Comparison of ENCODE assay signal across 2 cellular contexts in the genomic region with DNA sequence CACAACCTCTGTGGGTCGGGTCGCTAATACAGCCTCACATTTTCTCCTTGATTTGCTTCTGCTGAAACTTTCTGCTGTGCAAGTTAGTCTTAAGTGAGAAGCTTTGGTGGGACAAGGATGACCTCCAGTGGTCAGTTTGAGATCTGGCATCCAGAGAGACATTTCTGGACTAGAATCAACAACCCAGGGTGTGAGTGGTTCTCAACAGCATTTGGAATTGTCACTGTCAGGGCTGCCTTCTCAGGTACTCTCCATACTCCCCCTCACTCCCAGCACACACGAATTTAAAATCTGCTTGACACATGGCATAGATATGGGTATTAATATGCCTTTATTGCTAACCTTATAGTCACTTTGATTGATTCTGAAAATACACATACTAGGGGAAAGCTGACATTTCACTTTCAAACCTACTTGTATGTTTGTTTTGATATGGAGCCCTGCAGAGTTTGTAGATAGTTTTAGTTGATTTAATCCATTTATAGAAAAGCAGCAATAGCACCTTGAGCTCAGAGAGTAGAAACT.
TF ChIP-seq lines count a peak whose summit lies in the region.

No MANE protein-coding gene starts in this region.

TF ChIP-seq in GM23338, 12 proteins besides CTCF, POLR2A, EP300 and RAD21 (continued from another document):
- TF ChIP-seq, protein P1, sequence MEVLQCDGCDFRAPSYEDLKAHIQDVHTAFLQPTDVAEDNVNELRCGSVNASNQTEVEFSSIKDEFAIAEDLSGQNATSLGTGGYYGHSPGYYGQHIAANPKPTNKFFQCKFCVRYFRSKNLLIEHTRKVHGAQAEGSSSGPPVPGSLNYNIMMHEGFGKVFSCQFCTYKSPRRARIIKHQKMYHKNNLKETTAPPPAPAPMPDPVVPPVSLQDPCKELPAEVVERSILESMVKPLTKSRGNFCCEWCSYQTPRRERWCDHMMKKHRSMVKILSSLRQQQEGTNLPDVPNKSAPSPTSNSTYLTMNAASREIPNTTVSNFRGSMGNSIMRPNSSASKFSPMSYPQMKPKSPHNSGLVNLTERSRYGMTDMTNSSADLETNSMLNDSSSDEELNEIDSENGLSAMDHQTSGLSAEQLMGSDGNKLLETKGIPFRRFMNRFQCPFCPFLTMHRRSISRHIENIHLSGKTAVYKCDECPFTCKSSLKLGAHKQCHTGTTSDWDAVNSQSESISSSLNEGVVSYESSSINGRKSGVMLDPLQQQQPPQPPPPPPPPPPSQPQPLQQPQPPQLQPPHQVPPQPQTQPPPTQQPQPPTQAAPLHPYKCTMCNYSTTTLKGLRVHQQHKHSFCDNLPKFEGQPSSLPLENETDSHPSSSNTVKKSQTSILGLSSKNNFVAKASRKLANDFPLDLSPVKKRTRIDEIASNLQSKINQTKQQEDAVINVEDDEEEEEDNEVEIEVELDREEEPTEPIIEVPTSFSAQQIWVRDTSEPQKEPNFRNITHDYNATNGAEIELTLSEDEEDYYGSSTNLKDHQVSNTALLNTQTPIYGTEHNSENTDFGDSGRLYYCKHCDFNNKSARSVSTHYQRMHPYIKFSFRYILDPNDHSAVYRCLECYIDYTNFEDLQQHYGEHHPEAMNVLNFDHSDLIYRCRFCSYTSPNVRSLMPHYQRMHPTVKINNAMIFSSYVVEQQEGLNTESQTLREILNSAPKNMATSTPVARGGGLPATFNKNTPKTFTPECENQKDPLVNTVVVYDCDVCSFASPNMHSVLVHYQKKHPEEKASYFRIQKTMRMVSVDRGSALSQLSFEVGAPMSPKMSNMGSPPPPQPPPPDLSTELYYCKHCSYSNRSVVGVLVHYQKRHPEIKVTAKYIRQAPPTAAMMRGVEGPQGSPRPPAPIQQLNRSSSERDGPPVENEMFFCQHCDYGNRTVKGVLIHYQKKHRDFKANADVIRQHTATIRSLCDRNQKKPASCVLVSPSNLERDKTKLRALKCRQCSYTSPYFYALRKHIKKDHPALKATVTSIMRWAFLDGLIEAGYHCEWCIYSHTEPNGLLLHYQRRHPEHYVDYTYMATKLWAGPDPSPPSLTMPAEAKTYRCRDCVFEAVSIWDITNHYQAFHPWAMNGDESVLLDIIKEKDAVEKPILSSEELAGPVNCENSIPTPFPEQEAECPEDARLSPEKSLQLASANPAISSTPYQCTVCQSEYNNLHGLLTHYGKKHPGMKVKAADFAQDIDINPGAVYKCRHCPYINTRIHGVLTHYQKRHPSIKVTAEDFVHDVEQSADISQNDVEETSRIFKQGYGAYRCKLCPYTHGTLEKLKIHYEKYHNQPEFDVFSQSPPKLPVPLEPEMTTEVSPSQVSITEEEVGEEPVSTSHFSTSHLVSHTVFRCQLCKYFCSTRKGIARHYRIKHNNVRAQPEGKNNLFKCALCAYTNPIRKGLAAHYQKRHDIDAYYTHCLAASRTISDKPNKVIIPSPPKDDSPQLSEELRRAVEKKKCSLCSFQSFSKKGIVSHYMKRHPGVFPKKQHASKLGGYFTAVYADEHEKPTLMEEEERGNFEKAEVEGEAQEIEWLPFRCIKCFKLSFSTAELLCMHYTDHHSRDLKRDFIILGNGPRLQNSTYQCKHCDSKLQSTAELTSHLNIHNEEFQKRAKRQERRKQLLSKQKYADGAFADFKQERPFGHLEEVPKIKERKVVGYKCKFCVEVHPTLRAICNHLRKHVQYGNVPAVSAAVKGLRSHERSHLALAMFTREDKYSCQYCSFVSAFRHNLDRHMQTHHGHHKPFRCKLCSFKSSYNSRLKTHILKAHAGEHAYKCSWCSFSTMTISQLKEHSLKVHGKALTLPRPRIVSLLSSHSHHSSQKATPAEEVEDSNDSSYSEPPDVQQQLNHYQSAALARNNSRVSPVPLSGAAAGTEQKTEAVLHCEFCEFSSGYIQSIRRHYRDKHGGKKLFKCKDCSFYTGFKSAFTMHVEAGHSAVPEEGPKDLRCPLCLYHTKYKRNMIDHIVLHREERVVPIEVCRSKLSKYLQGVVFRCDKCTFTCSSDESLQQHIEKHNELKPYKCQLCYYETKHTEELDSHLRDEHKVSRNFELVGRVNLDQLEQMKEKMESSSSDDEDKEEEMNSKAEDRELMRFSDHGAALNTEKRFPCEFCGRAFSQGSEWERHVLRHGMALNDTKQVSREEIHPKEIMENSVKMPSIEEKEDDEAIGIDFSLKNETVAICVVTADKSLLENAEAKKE (CRISPR knock-in tag; IDR thresholded peaks at IDR 0.05): no peak
- TF ChIP-seq CREB1 (CRISPR knock-in tag; IDR thresholded peaks at IDR 0.05; ENCODE audit: low read depth) (no peak), EZH2 (IDR thresholded peaks at IDR 0.05; ENCODE audit: low read depth, unreplicated experiment) (no peak), POLR2AphosphoS5 (IDR thresholded peaks at IDR 0.05; ENCODE audit: low read depth) (no peak)
- TF ChIP-seq, protein P2, sequence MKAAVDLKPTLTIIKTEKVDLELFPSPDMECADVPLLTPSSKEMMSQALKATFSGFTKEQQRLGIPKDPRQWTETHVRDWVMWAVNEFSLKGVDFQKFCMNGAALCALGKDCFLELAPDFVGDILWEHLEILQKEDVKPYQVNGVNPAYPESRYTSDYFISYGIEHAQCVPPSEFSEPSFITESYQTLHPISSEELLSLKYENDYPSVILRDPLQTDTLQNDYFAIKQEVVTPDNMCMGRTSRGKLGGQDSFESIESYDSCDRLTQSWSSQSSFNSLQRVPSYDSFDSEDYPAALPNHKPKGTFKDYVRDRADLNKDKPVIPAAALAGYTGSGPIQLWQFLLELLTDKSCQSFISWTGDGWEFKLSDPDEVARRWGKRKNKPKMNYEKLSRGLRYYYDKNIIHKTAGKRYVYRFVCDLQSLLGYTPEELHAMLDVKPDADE (IDR thresholded peaks at IDR 0.05): no peak
- TF ChIP-seq, protein P3, sequence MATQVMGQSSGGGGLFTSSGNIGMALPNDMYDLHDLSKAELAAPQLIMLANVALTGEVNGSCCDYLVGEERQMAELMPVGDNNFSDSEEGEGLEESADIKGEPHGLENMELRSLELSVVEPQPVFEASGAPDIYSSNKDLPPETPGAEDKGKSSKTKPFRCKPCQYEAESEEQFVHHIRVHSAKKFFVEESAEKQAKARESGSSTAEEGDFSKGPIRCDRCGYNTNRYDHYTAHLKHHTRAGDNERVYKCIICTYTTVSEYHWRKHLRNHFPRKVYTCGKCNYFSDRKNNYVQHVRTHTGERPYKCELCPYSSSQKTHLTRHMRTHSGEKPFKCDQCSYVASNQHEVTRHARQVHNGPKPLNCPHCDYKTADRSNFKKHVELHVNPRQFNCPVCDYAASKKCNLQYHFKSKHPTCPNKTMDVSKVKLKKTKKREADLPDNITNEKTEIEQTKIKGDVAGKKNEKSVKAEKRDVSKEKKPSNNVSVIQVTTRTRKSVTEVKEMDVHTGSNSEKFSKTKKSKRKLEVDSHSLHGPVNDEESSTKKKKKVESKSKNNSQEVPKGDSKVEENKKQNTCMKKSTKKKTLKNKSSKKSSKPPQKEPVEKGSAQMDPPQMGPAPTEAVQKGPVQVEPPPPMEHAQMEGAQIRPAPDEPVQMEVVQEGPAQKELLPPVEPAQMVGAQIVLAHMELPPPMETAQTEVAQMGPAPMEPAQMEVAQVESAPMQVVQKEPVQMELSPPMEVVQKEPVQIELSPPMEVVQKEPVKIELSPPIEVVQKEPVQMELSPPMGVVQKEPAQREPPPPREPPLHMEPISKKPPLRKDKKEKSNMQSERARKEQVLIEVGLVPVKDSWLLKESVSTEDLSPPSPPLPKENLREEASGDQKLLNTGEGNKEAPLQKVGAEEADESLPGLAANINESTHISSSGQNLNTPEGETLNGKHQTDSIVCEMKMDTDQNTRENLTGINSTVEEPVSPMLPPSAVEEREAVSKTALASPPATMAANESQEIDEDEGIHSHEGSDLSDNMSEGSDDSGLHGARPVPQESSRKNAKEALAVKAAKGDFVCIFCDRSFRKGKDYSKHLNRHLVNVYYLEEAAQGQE (IDR thresholded peaks at IDR 0.05; ENCODE audit: unreplicated experiment): no peak
TF ChIP-seq in GM23338: peak in this region for 0.

TF ChIP-seq in SK-N-SH, 30 proteins besides CTCF, POLR2A, EP300 and RAD21 (continued from another document):
- TF ChIP-seq, protein P3 (IDR thresholded peaks at IDR 0.05; ENCODE audit: low read depth, low read length): no peak
- peak; percentile 79 for TF ChIP-seq SMC3 (IDR thresholded peaks at IDR 0.05; ENCODE audit: low read depth, low read length)
- TF ChIP-seq FOXJ3 (CRISPR knock-in tag; IDR thresholded peaks at IDR 0.05): no peak
TF ChIP-seq in SK-N-SH: peak in this region for 1.
